ENCODE assay signal across 10 cellular contexts in genomic region chr12:121279507-121279915, GRCh38. TPM values are rescaled to one million over a fixed set of nuclear protein-coding genes. Genes with fewer than 3 reads are reported as not detected.
A peak's percentile ranks its signal among the peaks of the same experiment; 100 is the strongest.
DNase-seq lines count a peak whose midpoint lies in the region; ATAC-seq and TF ChIP-seq lines count a peak whose summit lies in the region.
"Had no signal": no experiment of that assay in that cellular context is flagged by ENCODE, and none has a peak within 500 bp of the region (broad histone marks: within the 10 kb centered on the region; RNA-seq: fewer than 3 reads in every experiment).

No MANE protein-coding gene starts in this region.

- H3K4me3 ChIP-seq in BE2C (ENCODE audit: low read depth, low read length) (no peak overlapping the region), body of pancreas (no peak overlapping the region)

- H3K9me3 ChIP-seq in BE2C = no peaks in the 10 kb centered on the region
- no peaks in the 10 kb centered on the region for H3K9me3 ChIP-seq in body of pancreas

- TF ChIP-seq CTCF in BE2C (IDR thresholded peaks at IDR 0.05; ENCODE audit: low read depth, low read length) (no peak), body of pancreas (IDR thresholded peaks at IDR 0.05) (no peak)

- H3K27me3 ChIP-seq in BE2C = no peaks in the 10 kb centered on the region
- no peaks in the 10 kb centered on the region for H3K27me3 ChIP-seq in body of pancreas

- H3K27ac ChIP-seq in body of pancreas = peak overlapping the region in 3 of 4 donors; percentile 20 to 76 (median 63)

- H3K36me3 ChIP-seq in BE2C = peaks cover 10% of the 10 kb centered on the region
- no peaks in the 10 kb centered on the region for H3K36me3 ChIP-seq in body of pancreas (replicated peaks in 1 of 2; ENCODE audit: insufficient read depth in 1 of 2, low read depth in 2 of 2)

- intact Hi-C loops in body of pancreas (cut with DNase I) (no loop called here), left cardiac atrium (cut with DNase I) (no loop called here), sciatic nerve (cut with DNase I) (no loop called here)

- ATAC-seq in body of pancreas (peak; percentile 54), left cardiac atrium (peak; percentile 48 to 65), sciatic nerve (peak; percentile 73), HG03097 (IDR thresholded peaks at IDR 0.05; ENCODE audit: low FRiP score, unreplicated experiment) (no peak)
- ATAC-seq: naive thymus-derived CD8-positive, alpha-beta T cell had no signal

- 53 to 57% methylated on average over 9 of the region's 10 CpGs for whole genome bisulfite sequencing in body of pancreas, 2 donors

- DNase-seq in BE2C (peak; percentile 47), body of pancreas (peak; percentile 27 to 44 (median 34)), left cardiac atrium (peak; percentile 64), sciatic nerve (ENCODE audit: low spot score) (peak; percentile 68), NCI-H524 (lab: John Stamatoyannopoulos, UW) (no peak), NCI-H1436 treated with DMSO at 0.1 percent for 48 hours (lab: John Stamatoyannopoulos, UW) (no peak)
- no peak for DNase-seq in activated naive CD4-positive, alpha-beta T cell treated with anti-CD3 and anti-CD28 coated beads, Interleukin-2, amount 50 U/mL, for 16 hours
- DNase-seq: naive thymus-derived CD8-positive, alpha-beta T cell; stimulated activated CD4-positive, alpha-beta T cell treated with anti-CD3 and anti-CD28 coated beads, Interleukin-4, amount 100 ng/mL, for 4 hours had no signal

- TF ChIP-seq POLR2A in body of pancreas (IDR thresholded peaks at IDR 0.05) = no peak

- H3K4me1 ChIP-seq in BE2C = peaks cover 4% of the 10 kb centered on the region
- peaks cover 32% of the 10 kb centered on the region for H3K4me1 ChIP-seq in body of pancreas

RNA-seq across cellular contexts. Expression of gene CAMKK2, which starts 17.0 kb away (rescaled TPM):
- 27.2 TPM for polyA plus RNA-seq in BE2C (2012; ENCODE audit: insufficient read depth, insufficient read length, low read depth)
- total RNA-seq in body of pancreas (10 to 100 TPM; 17.4 to 70.5 TPM), left cardiac atrium (10 to 100 TPM; 22.0 to 23.1 TPM), sciatic nerve (32.5 TPM)

Comparison
In these comparisons a context has a peak if more than half of its experiments do, and no peak if none do; other contexts are left out.
1. DNase-seq: peak in BE2C (single experiment), body of pancreas (4 of 4), left cardiac atrium (single experiment) and sciatic nerve (single experiment); none in NCI-H524 (0 of 2), activated naive CD4-positive, alpha-beta T cell treated with anti-CD3 and anti-CD28 coated beads, Interleukin-2, amount 50 U/mL, for 16 hours (single experiment) and NCI-H1436 treated with DMSO at 0.1 percent for 48 hours (single experiment).